34 cellular contexts compared by ENCODE assay signal in the genomic region with DNA sequence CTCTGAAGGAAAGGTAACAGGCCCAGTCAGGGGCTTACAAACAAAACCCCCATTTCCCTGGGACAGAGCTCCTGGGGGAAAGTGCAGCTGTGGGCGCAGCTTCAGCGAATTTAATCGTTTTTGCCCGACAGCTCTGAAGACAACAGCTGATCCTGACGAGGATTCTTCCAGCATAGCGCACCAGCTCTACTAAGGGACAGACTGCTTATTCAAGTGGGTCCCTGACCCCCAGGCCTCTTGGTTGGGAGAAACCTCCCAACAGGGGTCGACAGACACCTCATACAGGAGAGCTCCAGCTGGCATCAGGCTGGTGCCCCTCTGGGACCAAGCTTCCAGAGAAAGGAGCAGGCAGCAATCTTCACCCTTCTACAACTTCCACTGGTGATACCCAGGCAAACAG.
"Had no signal": no experiment of that assay in that cellular context is flagged by ENCODE, and none has a peak within 500 bp of the region (broad histone marks: within the 10 kb centered on the region; RNA-seq: fewer than 3 reads in every experiment).

No MANE protein-coding gene starts in this region.

- H3K9ac ChIP-seq: KMS-11 had no signal

- H3K36me3 ChIP-seq: MG63 had no signal

- DNase-seq: Karpas-422, Kasumi-1, KG1, MG63, MV-4-11, NCI-H1048, NCI-H1092, NCI-H1092 treated with DMSO at 0.1 percent for 48 hours, NCI-H1105, NCI-H1105 treated with DMSO at 0.1 percent for 48 hours, NCI-H1417, NCI-H1417 treated with DMSO at 0.1 percent for 48 hours, NCI-H1436, NCI-H1436 treated with DMSO at 0.1 percent for 48 hours, NCI-H146, NCI-H1694, NCI-H1694 treated with DMSO at 0.1 percent for 48 hours, NCI-H187, NCI-H187 treated with DMSO at 0.1 percent for 48 hours, NCI-H1930, NCI-H2029, NCI-H2029 treated with DMSO at 0.1 percent for 48 hours, NCI-H2081, NCI-H2081 treated with DMSO at 0.1 percent for 48 hours, NCI-H2107, NCI-H2171, NCI-H2171 treated with DMSO at 0.1 percent for 48 hours, NCI-H2227 treated with DMSO at 0.1 percent for 48 hours, NCI-H226, NCI-H345, NCI-H446, NCI-H446 treated with DMSO at 0.1 percent for 48 hours, NCI-H510A had no signal

- H3K9me3 ChIP-seq: MG63 had no signal

- H3K4me2 ChIP-seq: KMS-11 had no signal

- H3K27me3 ChIP-seq: MG63 had no signal

- H3K4me3 ChIP-seq: MG63 had no signal

- H3K27ac ChIP-seq: KMS-11 had no signal
